Comparison of ENCODE assay signal across 17 cellular contexts in genomic region chr21:36703123-36703522, GRCh38. TPM values are rescaled to one million over a fixed set of nuclear protein-coding genes. Genes with fewer than 3 reads are reported as not detected.
"Had no signal": no experiment of that assay in that cellular context is flagged by ENCODE, and none has a peak within 500 bp of the region (broad histone marks: within the 10 kb centered on the region; RNA-seq: fewer than 3 reads in every experiment).

No MANE protein-coding gene starts in this region.

- H3K27ac ChIP-seq: body of pancreas, foreskin keratinocyte, prostate gland, uterus had no signal

- H3K27ac Mint-ChIP-seq: activated naive CD4-positive, alpha-beta T cell treated with anti-CD3 and anti-CD28 coated beads, Interleukin-2, amount 50 U/mL, for 72 hours; activated T-cell treated with anti-CD3 and anti-CD28 coated beads, Interleukin-2, amount 50 U/mL, for 72 hours; immature natural killer cell; nephron progenitor cell had no signal

- H3K9me3 ChIP-seq: body of pancreas, prostate gland, stomach, uterus had no signal

- H3K36me3 ChIP-seq: prostate gland, stomach, uterus had no signal

- ATAC-seq: activated naive CD4-positive, alpha-beta T cell treated with anti-CD3 and anti-CD28 coated beads, Interleukin-2, amount 50 U/mL, for 72 hours; activated T-cell treated with anti-CD3 and anti-CD28 coated beads, Interleukin-2, amount 50 U/mL, for 72 hours; body of pancreas; foreskin keratinocyte; right cardiac atrium had no signal

- H3K9me3 Mint-ChIP-seq: activated CD4-positive, alpha-beta memory T cell treated with anti-CD3 and anti-CD28 coated beads, Interleukin-2, amount 10 ng/mL, durations not matched to agents 7 days and 5 days; activated naive CD4-positive, alpha-beta T cell treated with anti-CD3 and anti-CD28 coated beads, Interleukin-2, amount 50 U/mL, for 72 hours; activated T-cell treated with anti-CD3 and anti-CD28 coated beads, Interleukin-2, amount 50 U/mL, for 72 hours; immature natural killer cell; nephron progenitor cell had no signal

- H3K4me1 ChIP-seq: foreskin keratinocyte had no signal

- DNase-seq: activated CD4-positive, alpha-beta memory T cell treated with anti-CD3 and anti-CD28 coated beads, Interleukin-2, amount 10 ng/mL, durations not matched to agents 7 days and 5 days; activated CD8-positive, alpha-beta memory T cell treated with anti-CD3 and anti-CD28 coated beads, Interleukin-2, amount 50 U/mL, for 4 hours; activated gamma-delta T cell; activated T-cell treated with anti-CD3 and anti-CD28 coated beads, Interleukin-2, amount 50 U/mL, for 72 hours; amniotic stem cell; body of pancreas; caudate nucleus; foreskin keratinocyte; glutamatergic neuron; immature natural killer cell; nephron progenitor cell; stomach; uterus had no signal

- H3K4me3 Mint-ChIP-seq: activated CD4-positive, alpha-beta memory T cell treated with anti-CD3 and anti-CD28 coated beads, Interleukin-2, amount 10 ng/mL, durations not matched to agents 7 days and 5 days; nephron progenitor cell had no signal

- H3K4me3 ChIP-seq: body of pancreas, prostate gland, uterus had no signal

RNA-seq across cellular contexts. Expression of gene SIM2, which starts 4.2 kb away (rescaled TPM):
- total RNA-seq: foreskin keratinocyte, mesenteric fat pad, right cardiac atrium had no signal
- polyA plus RNA-seq: foreskin keratinocyte, immature natural killer cell, right cardiac atrium had no signal
